ENCODE assay signal across 15 cellular contexts in genomic region chr9:127162046-127162445, GRCh38. TPM values are rescaled to one million over a fixed set of nuclear protein-coding genes. Genes with fewer than 3 reads are reported as not detected.
A peak's percentile ranks its signal among the peaks of the same experiment; 100 is the strongest.
DNase-seq lines count a peak whose midpoint lies in the region; ATAC-seq and TF ChIP-seq lines count a peak whose summit lies in the region.
"Had no signal": no experiment of that assay in that cellular context is flagged by ENCODE, and none has a peak within 500 bp of the region (broad histone marks: within the 10 kb centered on the region; RNA-seq: fewer than 3 reads in every experiment).

No MANE protein-coding gene starts in this region.

- no peaks in the 10 kb centered on the region for H3K9me3 ChIP-seq in naive thymus-derived CD4-positive, alpha-beta T cell (ENCODE audit: control insufficient read depth in 2 of 3, low read length in 3 of 3)
- H3K9me3 ChIP-seq: tibial nerve had no signal

- no peak for TF ChIP-seq CTCF in mesothelial cell of epicardium (IDR thresholded peaks at IDR 0.05; ENCODE audit: unreplicated experiment)

- H3K36me3 ChIP-seq in naive thymus-derived CD4-positive, alpha-beta T cell (ENCODE audit: control insufficient read depth in 2 of 3, insufficient read depth in 3 of 3, low read length in 3 of 3): no peaks in the 10 kb centered on the region
- H3K36me3 ChIP-seq: tibial nerve had no signal

- no peak overlapping the region for H3K4me3 ChIP-seq in naive thymus-derived CD4-positive, alpha-beta T cell (ENCODE audit: low read length)
- H3K4me3 ChIP-seq: tibial nerve had no signal

- H3K4me1 ChIP-seq in naive thymus-derived CD4-positive, alpha-beta T cell (ENCODE audit: control insufficient read depth in 2 of 2, insufficient read depth in 2 of 2, low read length in 2 of 2): no peaks in the 10 kb centered on the region

- peaks cover 41% of the 10 kb centered on the region for H3K4me1 Mint-ChIP-seq in activated T-helper 1 cell treated with anti-CD3 and anti-CD28 coated beads, Interleukin-12 subunit alpha, Interleukin-12 subunit beta, Interleukin-2, Interleukin-4 antibody, amounts not matched to agents 30 ng/mL and 10 ng/mL and 1 ng/mL, durations not matched to agents 14 hours and 24 hours and 36 hours (ENCODE audit: low read depth)
- peaks cover 3 to 32% (median 8%) of the 10 kb centered on the region in 7 donors for H3K4me1 Mint-ChIP-seq in naive thymus-derived CD4-positive, alpha-beta T cell
- H3K4me1 Mint-ChIP-seq in mesothelial cell of epicardium: peaks cover 2% of the 10 kb centered on the region

- no peaks in the 10 kb centered on the region for H3K36me3 Mint-ChIP-seq in activated T-helper 1 cell treated with anti-CD3 and anti-CD28 coated beads, Interleukin-12 subunit alpha, Interleukin-12 subunit beta, Interleukin-2, Interleukin-4 antibody, amounts not matched to agents 30 ng/mL and 10 ng/mL and 1 ng/mL, durations not matched to agents 14 hours and 24 hours and 36 hours (ENCODE audit: low read depth)
- peaks cover 0 to 5% (median 0%) of the 10 kb centered on the region in 5 donors for H3K36me3 Mint-ChIP-seq in naive thymus-derived CD4-positive, alpha-beta T cell
- H3K36me3 Mint-ChIP-seq in mesothelial cell of epicardium: no peaks in the 10 kb centered on the region

- no peaks in the 10 kb centered on the region for H3K27me3 ChIP-seq in naive thymus-derived CD4-positive, alpha-beta T cell (ENCODE audit: control insufficient read depth in 2 of 2, insufficient read depth in 2 of 2, low read length in 2 of 2)
- H3K27me3 ChIP-seq: tibial nerve had no signal

- DNase-seq in EH (ENCODE audit: low read depth): peak; percentile 72
- peak; percentile 81 to 83 for DNase-seq in Kasumi-1 (lab: John Stamatoyannopoulos, UW)
- peak; percentile 2 for DNase-seq in activated T-helper 1 cell treated with anti-CD3 and anti-CD28 coated beads, Interleukin-12 subunit alpha, Interleukin-12 subunit beta, Interleukin-2, Interleukin-4 antibody, amounts not matched to agents 30 ng/mL and 10 ng/mL and 1 ng/mL, durations not matched to agents 14 hours and 24 hours and 36 hours (ENCODE audit: low spot score)
- no peak for DNase-seq in naive thymus-derived CD4-positive, alpha-beta T cell
- no peak for DNase-seq in NCI-H2171 (lab: John Stamatoyannopoulos, UW)
- no peak for DNase-seq in HuH-7.5 (ENCODE audit: low spot score)
- no peak for DNase-seq in mesothelial cell of epicardium (ENCODE audit: low spot score in 2 of 2, unreplicated experiment in 2 of 2)
- DNase-seq: activated CD4-positive, CD25-positive, alpha-beta regulatory T cell; activated naive CD4-positive, alpha-beta T cell treated with anti-CD3 and anti-CD28 coated beads, Interleukin-2, amount 50 U/mL, for 16 hours; GOT3; NCI-H1092 treated with DMSO at 0.1 percent for 48 hours; NCI-H510A had no signal

- H3K27ac ChIP-seq in naive thymus-derived CD4-positive, alpha-beta T cell (ENCODE audit: low read depth, low read length): no peak overlapping the region
- H3K27ac ChIP-seq: tibial nerve had no signal

- no peak overlapping the region for H3K4me3 Mint-ChIP-seq in activated T-helper 1 cell treated with anti-CD3 and anti-CD28 coated beads, Interleukin-12 subunit alpha, Interleukin-12 subunit beta, Interleukin-2, Interleukin-4 antibody, amounts not matched to agents 30 ng/mL and 10 ng/mL and 1 ng/mL, durations not matched to agents 14 hours and 24 hours and 36 hours
- no peak overlapping the region for H3K4me3 Mint-ChIP-seq in naive thymus-derived CD4-positive, alpha-beta T cell
- H3K4me3 Mint-ChIP-seq in mesothelial cell of epicardium: no peak overlapping the region

- H3K27me3 Mint-ChIP-seq in activated T-helper 1 cell treated with anti-CD3 and anti-CD28 coated beads, Interleukin-12 subunit alpha, Interleukin-12 subunit beta, Interleukin-2, Interleukin-4 antibody, amounts not matched to agents 30 ng/mL and 10 ng/mL and 1 ng/mL, durations not matched to agents 14 hours and 24 hours and 36 hours (ENCODE audit: insufficient read depth): peaks cover 8% of the 10 kb centered on the region
- peaks cover 0 to 4% (median 0%) of the 10 kb centered on the region in 5 donors for H3K27me3 Mint-ChIP-seq in naive thymus-derived CD4-positive, alpha-beta T cell
- H3K27me3 Mint-ChIP-seq in mesothelial cell of epicardium (ENCODE audit: low read depth): no peaks in the 10 kb centered on the region

- CTCF ChIA-PET in naive thymus-derived CD4-positive, alpha-beta T cell (lab: Charles Lee): no interaction called here

- POLR2A ChIA-PET in naive thymus-derived CD4-positive, alpha-beta T cell (lab: Charles Lee): no interaction called here

- no peaks in the 10 kb centered on the region for H3K9me3 Mint-ChIP-seq in activated T-helper 1 cell treated with anti-CD3 and anti-CD28 coated beads, Interleukin-12 subunit alpha, Interleukin-12 subunit beta, Interleukin-2, Interleukin-4 antibody, amounts not matched to agents 30 ng/mL and 10 ng/mL and 1 ng/mL, durations not matched to agents 14 hours and 24 hours and 36 hours
- no peaks in the 10 kb centered on the region for H3K9me3 Mint-ChIP-seq in naive thymus-derived CD4-positive, alpha-beta T cell
- H3K9me3 Mint-ChIP-seq in mesothelial cell of epicardium: no peaks in the 10 kb centered on the region

- ATAC-seq in naive thymus-derived CD4-positive, alpha-beta T cell: peak; percentile 40
- no peak for ATAC-seq in GM18867 (IDR thresholded peaks at IDR 0.05; ENCODE audit: unreplicated experiment)
- ATAC-seq: Right ventricle myocardium inferior had no signal

- intact Hi-C loops in activated T-helper 1 cell treated with anti-CD3 and anti-CD28 coated beads, Interleukin-12 subunit alpha, Interleukin-12 subunit beta, Interleukin-2, Interleukin-4 antibody, amounts not matched to agents 30 ng/mL and 10 ng/mL and 1 ng/mL, durations not matched to agents 14 hours and 24 hours and 36 hours (cut with micrococcal nuclease): no loop called here
- intact Hi-C loops in naive thymus-derived CD4-positive, alpha-beta T cell (cut with micrococcal nuclease): no loop called here

- peak overlapping the region; percentile 35 for H3K27ac Mint-ChIP-seq in activated T-helper 1 cell treated with anti-CD3 and anti-CD28 coated beads, Interleukin-12 subunit alpha, Interleukin-12 subunit beta, Interleukin-2, Interleukin-4 antibody, amounts not matched to agents 30 ng/mL and 10 ng/mL and 1 ng/mL, durations not matched to agents 14 hours and 24 hours and 36 hours
- peak overlapping the region in 2 of 9 donors; percentile 7 to 39 for H3K27ac Mint-ChIP-seq in naive thymus-derived CD4-positive, alpha-beta T cell
- no peak overlapping the region for H3K27ac Mint-ChIP-seq in mesothelial cell of epicardium

RNA-seq across cellular contexts. Expression of gene ANGPTL2, which starts 39.6 kb away (rescaled TPM):
- not detected in 2 replicates for total RNA-seq in activated T-helper 1 cell treated with anti-CD3 and anti-CD28 coated beads, Interleukin-12 subunit alpha, Interleukin-12 subunit beta, Interleukin-2, Interleukin-4 antibody, amounts not matched to agents 30 ng/mL and 10 ng/mL and 1 ng/mL, durations not matched to agents 14 hours and 24 hours and 36 hours
- total RNA-seq in naive thymus-derived CD4-positive, alpha-beta T cell: not detected
- polyA plus RNA-seq in naive thymus-derived CD4-positive, alpha-beta T cell: not detected
- 15.5 to 16.6 TPM (median 16.6 TPM) in 3 replicates for total RNA-seq in mesothelial cell of epicardium

Comparison
In these comparisons a context has a peak if more than half of its experiments do, and no peak if none do; other contexts are left out.
1. DNase-seq: peak in EH (single experiment), Kasumi-1 (2 of 2) and activated T-helper 1 cell treated with anti-CD3 and anti-CD28 coated beads, Interleukin-12 subunit alpha, Interleukin-12 subunit beta, Interleukin-2, Interleukin-4 antibody, amounts not matched to agents 30 ng/mL and 10 ng/mL and 1 ng/mL, durations not matched to agents 14 hours and 24 hours and 36 hours (single experiment); none in naive thymus-derived CD4-positive, alpha-beta T cell (0 of 9), NCI-H2171 (single experiment), HuH-7.5 (single experiment) and mesothelial cell of epicardium (0 of 2).
2. RNA of gene ANGPTL2, which starts 39.6 kb away (total RNA-seq): 15.5 to 16.6 TPM in mesothelial cell of epicardium; not detected in activated T-helper 1 cell treated with anti-CD3 and anti-CD28 coated beads, Interleukin-12 subunit alpha, Interleukin-12 subunit beta, Interleukin-2, Interleukin-4 antibody, amounts not matched to agents 30 ng/mL and 10 ng/mL and 1 ng/mL, durations not matched to agents 14 hours and 24 hours and 36 hours and not detected in naive thymus-derived CD4-positive, alpha-beta T cell; every median in the first group is over 10 times any median in the second.